ENCODE assay signal across 8 cellular contexts in genomic region chr10:103661951-103662405, GRCh38.
DNase-seq lines count a peak whose midpoint lies in the region; ATAC-seq lines count a peak whose summit lies in the region.

No MANE protein-coding gene starts in this region.

- H3K4me3 Mint-ChIP-seq in activated T-cell treated with anti-CD3 and anti-CD28 coated beads, Interleukin-2, amount 50 U/mL, for 24 hours = peak overlapping the region; percentile 88
- H3K4me3 Mint-ChIP-seq in activated naive CD8-positive, alpha-beta T cell treated with anti-CD3 and anti-CD28 coated beads, Interleukin-2, amount 10 ng/mL, durations not matched to agents 7 days and 5 days = peak overlapping the region; percentile 91

- DNase-seq in activated T-cell treated with anti-CD3 and anti-CD28 coated beads, Interleukin-2, amount 50 U/mL, for 24 hours = no peak
- DNase-seq in activated T-cell treated with anti-CD3 and anti-CD28 coated beads for 4 hours (no peak), kidney tubule cell (ENCODE audit: low spot score) (peak; percentile 20), HPDE6-E6E7 (ENCODE audit: extremely low spot score) (no peak)
- DNase-seq in activated naive CD8-positive, alpha-beta T cell treated with anti-CD3 and anti-CD28 coated beads, Interleukin-2, amount 10 ng/mL, durations not matched to agents 7 days and 5 days = no peak
- no peak for DNase-seq in stimulated activated CD4-positive, alpha-beta T cell treated with anti-CD3 and anti-CD28 coated beads, Interleukin-12 subunit alpha, Interleukin-12 subunit beta, amount 100 ng/mL, for 4 hours

- POLR2A ChIA-PET in activated naive CD8-positive, alpha-beta T cell treated with anti-CD3 and anti-CD28 coated beads, Interleukin-2, amount 10 ng/mL, durations not matched to agents 7 days and 5 days (lab: Charles Lee) = interaction anchor here (1.5 to 2.1 kb wide), 3 partner anchors 16 to 51 kb away, joined by 4 to 13 read pairs (median 4); no protein-coding TSS in a partner anchor

- H3K36me3 Mint-ChIP-seq in activated T-cell treated with anti-CD3 and anti-CD28 coated beads, Interleukin-2, amount 50 U/mL, for 24 hours (ENCODE audit: low read depth) = peaks cover 18% of the 10 kb centered on the region
- H3K36me3 Mint-ChIP-seq in activated naive CD8-positive, alpha-beta T cell treated with anti-CD3 and anti-CD28 coated beads, Interleukin-2, amount 10 ng/mL, durations not matched to agents 7 days and 5 days = peaks cover 22% of the 10 kb centered on the region

- 77% methylated on average over 9 of the region's 9 CpGs for WGBS in thymus

- no peak for ATAC-seq in activated naive CD8-positive, alpha-beta T cell treated with anti-CD3 and anti-CD28 coated beads, Interleukin-2, amount 10 ng/mL, durations not matched to agents 7 days and 5 days (ENCODE audit: low read depth)
- ATAC-seq in GM18517 (IDR thresholded peaks at IDR 0.05; ENCODE audit: unreplicated experiment) = no peak

- peaks cover 21% of the 10 kb centered on the region for H3K4me1 Mint-ChIP-seq in activated T-cell treated with anti-CD3 and anti-CD28 coated beads, Interleukin-2, amount 50 U/mL, for 24 hours (ENCODE audit: low read depth)
- peaks cover 14% of the 10 kb centered on the region for H3K4me1 Mint-ChIP-seq in activated naive CD8-positive, alpha-beta T cell treated with anti-CD3 and anti-CD28 coated beads, Interleukin-2, amount 10 ng/mL, durations not matched to agents 7 days and 5 days

- H3K36me3 ChIP-seq in thymus (ENCODE audit: control insufficient read depth, insufficient read depth) = no peaks in the 10 kb centered on the region

- peak overlapping the region; percentile 59 for H3K27ac Mint-ChIP-seq in activated T-cell treated with anti-CD3 and anti-CD28 coated beads, Interleukin-2, amount 50 U/mL, for 24 hours
- peak overlapping the region; percentile 93 for H3K27ac Mint-ChIP-seq in activated naive CD8-positive, alpha-beta T cell treated with anti-CD3 and anti-CD28 coated beads, Interleukin-2, amount 10 ng/mL, durations not matched to agents 7 days and 5 days

- peak overlapping the region; percentile 85 for H3K27ac ChIP-seq in thymus (ENCODE audit: low read depth)

- peaks cover 6% of the 10 kb centered on the region for H3K4me1 ChIP-seq in thymus (ENCODE audit: control insufficient read depth, insufficient read depth, low read length)

- H3K9me3 Mint-ChIP-seq in activated T-cell treated with anti-CD3 and anti-CD28 coated beads, Interleukin-2, amount 50 U/mL, for 24 hours = no peaks in the 10 kb centered on the region
- peaks cover 2% of the 10 kb centered on the region for H3K9me3 Mint-ChIP-seq in activated naive CD8-positive, alpha-beta T cell treated with anti-CD3 and anti-CD28 coated beads, Interleukin-2, amount 10 ng/mL, durations not matched to agents 7 days and 5 days

- H3K9me3 ChIP-seq in thymus (ENCODE audit: control insufficient read depth) = no peaks in the 10 kb centered on the region

- no peaks in the 10 kb centered on the region for H3K27me3 Mint-ChIP-seq in activated T-cell treated with anti-CD3 and anti-CD28 coated beads, Interleukin-2, amount 50 U/mL, for 24 hours
- no peaks in the 10 kb centered on the region for H3K27me3 Mint-ChIP-seq in activated naive CD8-positive, alpha-beta T cell treated with anti-CD3 and anti-CD28 coated beads, Interleukin-2, amount 10 ng/mL, durations not matched to agents 7 days and 5 days

- H3K27me3 ChIP-seq in thymus (ENCODE audit: control insufficient read depth, insufficient read depth) = no peaks in the 10 kb centered on the region

- H3K4me3 ChIP-seq in thymus (ENCODE audit: low read length) = peak overlapping the region; percentile 63
